ENCODE assay signal across 15 cellular contexts in genomic region chr3:65730449-65730848, GRCh38.
DNase-seq lines count a peak whose midpoint lies in the region; ATAC-seq, FAIRE-seq and TF ChIP-seq lines count a peak whose summit lies in the region.
"Had no signal": no experiment of that assay in that cellular context is flagged by ENCODE, and none has a peak within 500 bp of the region (broad histone marks: within the 10 kb centered on the region; RNA-seq: fewer than 3 reads in every experiment).

No MANE protein-coding gene starts in this region.

- TF ChIP-seq POLR2A in A549 (IDR thresholded peaks at IDR 0.05; ENCODE audit: low read length) (no peak), adrenal gland (IDR thresholded peaks at IDR 0.05) (no peak)

- no peaks in the 10 kb centered on the region for H3K27me3 ChIP-seq in BLaER1 treated with 17β-estradiol and CSF1 and Interleukin-3, amounts not matched to agents 10 nM and 100 nM
- H3K27me3 ChIP-seq in adrenal gland (no peaks in the 10 kb centered on the region), muscle layer of duodenum (ENCODE audit: low read depth, low read length) (no peaks in the 10 kb centered on the region), H7 (ENCODE audit: control insufficient read depth, insufficient read depth, low read length) (no peaks in the 10 kb centered on the region)

- no peaks in the 10 kb centered on the region for H3K36me3 ChIP-seq in BLaER1 treated with 17β-estradiol and CSF1 and Interleukin-3, amounts not matched to agents 10 nM and 100 nM
- H3K36me3 ChIP-seq in adrenal gland (replicated peaks in 1 of 2) (no peaks in the 10 kb centered on the region), muscle layer of duodenum (ENCODE audit: control insufficient read depth in 1 of 2, insufficient read depth in 2 of 2, low read length in 2 of 2) (no peaks in the 10 kb centered on the region), H7 (replicated peaks; ENCODE audit: control insufficient read depth, insufficient read depth, low read length) (no peaks in the 10 kb centered on the region)

- ATAC-seq in A549: no peak
- ATAC-seq: HCT116 had no signal

- TF ChIP-seq CTCF in A549 (IDR thresholded peaks at IDR 0.05) (no peak), adrenal gland (IDR thresholded peaks at IDR 0.05) (no peak)

- intact Hi-C loops in adrenal gland (cut with DNase I): loop anchor here in 1 of 2 donors (10.0 kb wide), 1 partner anchor 296 kb away; no protein-coding TSS in a partner anchor

- H3K9me3 ChIP-seq in A549 (no peaks in the 10 kb centered on the region), adrenal gland (replicated peaks in 1 of 3) (no peaks in the 10 kb centered on the region), muscle layer of duodenum (ENCODE audit: control insufficient read depth in 1 of 2, low read length in 2 of 2) (no peaks in the 10 kb centered on the region)
- peaks cover 0 to 6% (median 0%) of the 10 kb centered on the region in 11 experiments; a peak in 2 of 22 replicates for H3K9me3 ChIP-seq in BLaER1 treated with 17β-estradiol and CSF1 and Interleukin-3, amounts not matched to agents 10 nM and 100 nM (replicated peaks in 1 of 11)

- H3K4me2 ChIP-seq in A549: no peak overlapping the region
- H3K4me2 ChIP-seq in BLaER1 treated with 17β-estradiol and CSF1 and Interleukin-3, amounts not matched to agents 10 nM and 100 nM: peak overlapping the region in 7 of 11 experiments; percentile 9 to 70 (median 56); a peak in 10 of 22 replicates

- H3K4me1 ChIP-seq in A549 (no peaks in the 10 kb centered on the region), adrenal gland (replicated peaks in 1 of 2) (peaks cover 6 to 19% of the 10 kb centered on the region in 2 donors), muscle layer of duodenum (ENCODE audit: control insufficient read depth in 1 of 2, insufficient read depth in 2 of 2, low read length in 2 of 2) (peaks cover 4 to 17% of the 10 kb centered on the region in 2 donors)
- H3K4me1 ChIP-seq in BLaER1 treated with 17β-estradiol and CSF1 and Interleukin-3, amounts not matched to agents 10 nM and 100 nM: peaks cover 14 to 67% (median 37%) of the 10 kb centered on the region in 10 experiments

- CTCF ChIA-PET in A549 (lab: Yijun Ruan, JAX): no interaction called here

- H3K27ac ChIP-seq in A549 (no peak overlapping the region), adrenal gland (peak overlapping the region in 3 of 5 donors; percentile 20 to 67 (median 51)), muscle layer of duodenum (ENCODE audit: low read length) (peak overlapping the region; percentile 17)
- no peak overlapping the region for H3K27ac ChIP-seq in BLaER1 treated with 17β-estradiol and CSF1 and Interleukin-3, amounts not matched to agents 10 nM and 100 nM

- FAIRE-seq in A549 (lab: Jason Lieb, UNC): no peak
- FAIRE-seq: A204.1, GM12891, HTR-8/SVneo had no signal

- no peak for TF ChIP-seq RAD21 in A549 (conservative IDR thresholded peaks at IDR 0.05 in 1 of 2, IDR thresholded peaks at IDR 0.05 in 1 of 2)

- H3K9ac ChIP-seq in BLaER1 treated with 17β-estradiol and CSF1 and Interleukin-3, amounts not matched to agents 10 nM and 100 nM: no peak overlapping the region

- POLR2A ChIA-PET in A549 (lab: Yijun Ruan, JAX): no interaction called here

- WGBS in A549 (ENCODE audit: missing lambda C conversion rate): 94% methylated on average over 7 of the region's 7 CpGs
- WGBS in adrenal gland, 4 donors: 95 to 97% (median 96%) methylated on average over 7 of the region's 7 CpGs

- no peak for DNase-seq in A549 (ENCODE audit: low read depth in 1 of 2, low spot score in 1 of 2)
- DNase-seq in adrenal gland: no peak
- DNase-seq in SHP77 treated with DMSO at 0.1 percent for 48 hours (lab: John Stamatoyannopoulos, UW): no peak
- no peak for DNase-seq in NCI-H226
- DNase-seq in H7: no peak
- DNase-seq: CD4-positive, alpha-beta memory T cell; Kasumi-1; NCI-H187; NCI-H69 had no signal

- H3K4me3 ChIP-seq in A549: no peak overlapping the region
- H3K4me3 ChIP-seq in BLaER1 treated with 17β-estradiol and CSF1 and Interleukin-3, amounts not matched to agents 10 nM and 100 nM: no peak overlapping the region
- H3K4me3 ChIP-seq in adrenal gland: no peak overlapping the region
- H3K4me3 ChIP-seq in muscle layer of duodenum (ENCODE audit: low read depth in 1 of 2, low read length in 2 of 2): no peak overlapping the region
- H3K4me3 ChIP-seq in H7 (ENCODE audit: insufficient read depth, low read depth, low read length): no peak overlapping the region

- no peaks in the 10 kb centered on the region for H4K20me1 ChIP-seq in BLaER1 treated with 17β-estradiol and CSF1 and Interleukin-3, amounts not matched to agents 10 nM and 100 nM

- TF ChIP-seq EP300 in A549 (IDR thresholded peaks at IDR 0.05): no peak

TF ChIP-seq in A549, 52 proteins besides CTCF, POLR2A, EP300 and RAD21:
- TF ChIP-seq MAFK (IDR thresholded peaks at IDR 0.05; ENCODE audit: partially characterized antibody): peak; percentile 93
- no peak for TF ChIP-seq ZNF302 (CRISPR knock-in tag; IDR thresholded peaks at IDR 0.05)
- no peak for TF ChIP-seq TFCP2L1 (CRISPR knock-in tag; IDR thresholded peaks at IDR 0.05)

Comparison
In these comparisons a context has a peak if more than half of its experiments do, and no peak if none do; other contexts are left out.
1. H3K27ac ChIP-seq: peak in adrenal gland (3 of 5) and muscle layer of duodenum (single experiment); none in A549 (0 of 2) and BLaER1 treated with 17β-estradiol and CSF1 and Interleukin-3, amounts not matched to agents 10 nM and 100 nM (0 of 11).